In the genomic region with DNA sequence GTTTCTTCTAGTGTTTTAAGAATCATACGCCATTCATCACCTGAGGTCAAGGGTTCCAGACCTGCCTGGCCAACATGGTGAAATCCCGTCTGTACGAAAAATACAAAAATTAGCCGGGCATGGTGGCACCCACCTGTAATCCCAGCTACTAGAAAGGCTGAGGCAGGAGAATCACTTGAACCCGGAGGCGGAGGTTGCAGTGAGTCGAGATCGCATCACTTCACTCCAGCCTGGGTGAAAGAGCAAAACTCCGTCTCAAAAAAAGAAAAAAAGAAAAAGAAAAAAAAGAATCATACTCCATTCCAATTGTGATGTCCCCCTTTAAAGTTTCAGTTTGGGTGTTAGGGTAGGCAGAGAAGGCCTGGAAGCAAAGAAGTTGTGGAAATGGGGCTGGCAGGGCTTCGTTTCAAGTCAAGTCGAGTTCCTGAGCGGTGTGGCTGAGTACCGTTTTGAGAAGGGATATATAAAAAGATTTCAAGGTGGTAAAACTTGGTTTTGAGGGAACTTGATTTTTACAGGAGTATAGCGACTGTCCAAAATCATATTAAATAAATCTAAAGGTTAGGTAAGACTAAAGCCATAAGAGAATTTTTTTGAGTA, we compare ENCODE assay signal across 11 cellular contexts. TPM values are rescaled to one million over a fixed set of nuclear protein-coding genes. Genes with fewer than 3 reads are reported as not detected.
DNase-seq lines count a peak whose midpoint lies in the region; ATAC-seq and TF ChIP-seq lines count a peak whose summit lies in the region.
"Had no signal": no experiment of that assay in that cellular context is flagged by ENCODE, and none has a peak within 500 bp of the region (broad histone marks: within the 10 kb centered on the region; RNA-seq: fewer than 3 reads in every experiment).

No MANE protein-coding gene starts in this region.

- in situ Hi-C loops in gastrocnemius medialis (cut with MboI; ENCODE audit: low sequenced_read_pairs in 4 of 4): loop anchor here in 1 of 4 donors (5.0 kb wide), 1 partner anchor 197 kb away; no protein-coding TSS in a partner anchor

- H3K9me3 ChIP-seq in RWPE2 (ENCODE audit: severe bottlenecking) (no peaks in the 10 kb centered on the region), gastrocnemius medialis (no peaks in the 10 kb centered on the region)

- CTCF ChIA-PET in activated CD4-positive, alpha-beta T cell treated with anti-CD3 and anti-CD28 coated beads for 36 hours (lab: Charles Lee): interaction anchor here (0.6 to 6.4 kb wide), 6 partner anchors 9 to 207 kb away, joined by 3 to 102 read pairs (median 7); no protein-coding TSS in a partner anchor

- TF ChIP-seq POLR2A in gastrocnemius medialis (IDR thresholded peaks at IDR 0.05): no peak

- H3K27ac ChIP-seq in RWPE2 (ENCODE audit: poor library complexity, severe bottlenecking): peak overlapping the region; percentile 23
- peak overlapping the region; percentile 91 to 98 (median 96) for H3K27ac ChIP-seq in gastrocnemius medialis

- POLR2A ChIA-PET in activated CD4-positive, alpha-beta T cell treated with anti-CD3 and anti-CD28 coated beads for 36 hours (lab: Charles Lee): no interaction called here

- 0 out of 2 replicates have a peak, but pooled peaks cover 3% of the 10 kb centered on the region for H3K36me3 ChIP-seq in RWPE2 (ENCODE audit: low read depth)
- no peaks in the 10 kb centered on the region for H3K36me3 ChIP-seq in gastrocnemius medialis
- no peaks in the 10 kb centered on the region for H3K36me3 ChIP-seq in H7 (replicated peaks; ENCODE audit: control insufficient read depth, insufficient read depth, low read length)

- H3K36me3 Mint-ChIP-seq in activated CD4-positive, alpha-beta T cell treated with anti-CD3 and anti-CD28 coated beads for 36 hours (ENCODE audit: low read depth): no peaks in the 10 kb centered on the region

- ATAC-seq in activated CD4-positive, alpha-beta T cell treated with anti-CD3 and anti-CD28 coated beads for 36 hours: no peak
- ATAC-seq in RWPE2 (ENCODE audit: low read depth): no peak
- ATAC-seq in gastrocnemius medialis: no peak
- ATAC-seq in HG02763 (IDR thresholded peaks at IDR 0.05; ENCODE audit: unreplicated experiment): no peak

- DNase-seq in activated CD4-positive, alpha-beta T cell treated with anti-CD3 and anti-CD28 coated beads for 36 hours: peak; percentile 25
- DNase-seq in activated CD4-positive, alpha-beta T cell treated with anti-CD3 and anti-CD28 coated beads for 1 hour: no peak
- DNase-seq in RWPE2 (ENCODE audit: low spot score) (no peak), epithelial cell of proximal tubule (ENCODE audit: low read depth) (no peak), gastrocnemius medialis (no peak), H7 (no peak), activated gamma-delta T cell (lab: John Stamatoyannopoulos, UW) (no peak)
- DNase-seq: ACHN; activated CD8-positive, alpha-beta memory T cell treated with anti-CD3 and anti-CD28 coated beads for 24 hours; IMR-90 had no signal

- no peaks in the 10 kb centered on the region for H3K9me3 Mint-ChIP-seq in activated CD4-positive, alpha-beta T cell treated with anti-CD3 and anti-CD28 coated beads for 36 hours (ENCODE audit: low read depth)

- H3K27me3 ChIP-seq in RWPE2 (ENCODE audit: insufficient read depth, poor library complexity, severe bottlenecking) (no peaks in the 10 kb centered on the region), gastrocnemius medialis (no peaks in the 10 kb centered on the region), H7 (ENCODE audit: control insufficient read depth, insufficient read depth, low read length) (peaks cover 10% of the 10 kb centered on the region)

- H3K4me3 ChIP-seq in RWPE2 (ENCODE audit: severe bottlenecking): no peak overlapping the region
- peak overlapping the region; percentile 83 for H3K4me3 ChIP-seq in epithelial cell of proximal tubule (ENCODE audit: low read depth, low read length)
- H3K4me3 ChIP-seq in gastrocnemius medialis: peak overlapping the region in 2 of 4 donors; percentile 8 to 62
- no peak overlapping the region for H3K4me3 ChIP-seq in H7 (ENCODE audit: insufficient read depth, low read depth, low read length)

- intact Hi-C loops in activated CD4-positive, alpha-beta T cell treated with anti-CD3 and anti-CD28 coated beads for 36 hours (cut with DNase I, micrococcal nuclease): loop anchor here (5.0 to 10.0 kb wide), 3 partner anchors 309 to 1611 kb away; a partner anchor contains a TSS
- intact Hi-C loops in gastrocnemius medialis (cut with DNase I; ENCODE audit: low total_unique reads): loop anchor here (2.0 to 10.0 kb wide), 5 partner anchors 272 to 1831 kb away; a partner anchor contains a TSS

- H3K4me3 Mint-ChIP-seq in activated CD4-positive, alpha-beta T cell treated with anti-CD3 and anti-CD28 coated beads for 36 hours: peak overlapping the region; percentile 91

- H3K27me3 Mint-ChIP-seq in activated CD4-positive, alpha-beta T cell treated with anti-CD3 and anti-CD28 coated beads for 36 hours: no peaks in the 10 kb centered on the region

- H3K27ac Mint-ChIP-seq in activated CD4-positive, alpha-beta T cell treated with anti-CD3 and anti-CD28 coated beads for 36 hours: peak overlapping the region; percentile 60

- H3K4me1 Mint-ChIP-seq in activated CD4-positive, alpha-beta T cell treated with anti-CD3 and anti-CD28 coated beads for 36 hours: peaks cover 41% of the 10 kb centered on the region

- H3K4me1 ChIP-seq in RWPE2 (ENCODE audit: insufficient read depth, poor library complexity, severe bottlenecking): peaks cover 16% of the 10 kb centered on the region
- H3K4me1 ChIP-seq in gastrocnemius medialis: peaks cover 46 to 60% of the 10 kb centered on the region in 2 donors

- TF ChIP-seq CTCF in RWPE2 (IDR thresholded peaks at IDR 0.05; ENCODE audit: poor library complexity, severe bottlenecking): no peak
- TF ChIP-seq CTCF in epithelial cell of proximal tubule (conservative IDR thresholded peaks at IDR 0.05; ENCODE audit: low read depth, low read length): no peak
- TF ChIP-seq CTCF in gastrocnemius medialis (IDR thresholded peaks at IDR 0.05 in 4 of 5, conservative IDR thresholded peaks at IDR 0.05 in 1 of 5): no peak

RNA-seq across cellular contexts. Expression of a gene that starts 1.5 kb away (rescaled TPM):
- total RNA-seq in activated CD4-positive, alpha-beta T cell treated with anti-CD3 and anti-CD28 coated beads for 36 hours: 10 to 100 TPM; 49.4 to 51.1 TPM
- total RNA-seq in epithelial cell of proximal tubule (8.8 and 10.4 TPM in 2 replicates), gastrocnemius medialis (10 to 100 TPM; 13.5 to 24.5 (median 15.1) TPM)
- total RNA-seq in H7 (2014; rRNA removed; shearing (Covaris generic)): 3.5 and 5.9 TPM in 2 replicates

RNA-seq across cellular contexts. Expression of a gene that starts 2.1 kb away (rescaled TPM):
- 10 to 100 TPM; 18.7 to 19.1 TPM for total RNA-seq in activated CD4-positive, alpha-beta T cell treated with anti-CD3 and anti-CD28 coated beads for 36 hours
- total RNA-seq in epithelial cell of proximal tubule: 25.9 and 27.3 TPM in 2 replicates
- 10 to 100 TPM; 17.0 to 33.2 (median 29.1) TPM for total RNA-seq in gastrocnemius medialis
- 33.9 and 42.4 TPM in 2 replicates for total RNA-seq in H7 (2014; rRNA removed; shearing (Covaris generic))
